ENCODE assay signal across 9 cellular contexts in the genomic region with DNA sequence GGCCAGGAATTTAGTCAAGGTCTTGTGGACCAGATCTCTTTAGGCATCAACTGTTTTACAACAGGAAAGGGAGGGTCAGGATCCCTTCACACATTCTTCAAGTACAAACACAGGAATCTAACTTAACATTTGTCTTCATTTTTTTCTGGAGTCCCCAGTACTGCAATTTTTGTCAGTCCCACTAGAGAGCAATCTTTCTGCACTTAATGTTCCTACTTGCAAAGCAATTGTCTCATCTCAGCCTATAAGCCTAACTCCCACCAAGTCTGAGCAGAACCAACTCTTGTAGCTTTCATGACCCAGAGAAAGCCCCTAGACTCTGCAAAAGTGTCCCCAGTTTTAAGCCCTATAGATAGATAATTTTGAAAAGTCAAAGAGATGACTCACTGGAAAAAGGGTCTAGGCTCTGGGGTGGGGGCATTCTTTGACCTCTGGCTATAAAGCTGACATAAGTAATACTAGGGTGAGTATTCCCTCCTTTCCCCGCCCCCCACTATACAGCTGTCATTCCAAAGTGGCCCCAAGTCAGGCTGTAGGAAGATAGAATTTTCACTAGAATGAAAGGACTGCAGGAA. TPM values are rescaled to one million over a fixed set of nuclear protein-coding genes. Genes with fewer than 3 reads are reported as not detected.
DNase-seq lines count a peak whose midpoint lies in the region; ATAC-seq and TF ChIP-seq lines count a peak whose summit lies in the region.
"Had no signal": no experiment of that assay in that cellular context is flagged by ENCODE, and none has a peak within 500 bp of the region (broad histone marks: within the 10 kb centered on the region; RNA-seq: fewer than 3 reads in every experiment).

No MANE protein-coding gene starts in this region.

- H2AFZ ChIP-seq in Loucy (ENCODE audit: low read length): peak overlapping the region; percentile 66

- no peak overlapping the region for H3K4me2 ChIP-seq in Loucy (ENCODE audit: low read depth, low read length, poor library complexity, severe bottlenecking)

- TF ChIP-seq CTCF in Loucy (conservative IDR thresholded peaks at IDR 0.05; ENCODE audit: low read length): peak; percentile 85

- intact Hi-C loops in activated CD4-positive, alpha-beta memory T cell treated with anti-CD3 and anti-CD28 coated beads for 36 hours (cut with micrococcal nuclease): loop anchor here (1.0 to 2.0 kb wide), 6 partner anchors 39 to 175 kb away; no protein-coding TSS in a partner anchor
- intact Hi-C loops in naive thymus-derived CD4-positive, alpha-beta T cell (cut with micrococcal nuclease): loop anchor here (1.0 to 5.0 kb wide), 13 partner anchors 23 to 891 kb away; a partner anchor contains a TSS

- H3K79me2 ChIP-seq in Loucy (ENCODE audit: insufficient read depth, low read length): peaks cover 30% of the 10 kb centered on the region

- H3K9me3 ChIP-seq in Loucy (ENCODE audit: insufficient read depth, low read depth, low read length): no peaks in the 10 kb centered on the region
- H3K9me3 ChIP-seq in naive thymus-derived CD4-positive, alpha-beta T cell (ENCODE audit: control insufficient read depth in 2 of 3, low read length in 3 of 3): no peaks in the 10 kb centered on the region

- POLR2A ChIA-PET in activated CD4-positive, alpha-beta memory T cell treated with anti-CD3 and anti-CD28 coated beads for 36 hours (lab: Charles Lee): interaction anchor here (3.4 kb wide), 1 partner anchor 104 kb away, joined by 11 read pairs; no protein-coding TSS in a partner anchor
- POLR2A ChIA-PET in activated CD4-positive, alpha-beta memory T cell treated with anti-CD3 and anti-CD28 coated beads, Interleukin-2, amount 10 ng/mL, durations not matched to agents 7 days and 5 days (lab: Charles Lee): interaction anchor here (3.1 kb wide), 1 partner anchor 103 kb away, joined by 21 read pairs; a partner anchor contains a TSS
- POLR2A ChIA-PET in naive thymus-derived CD4-positive, alpha-beta T cell (lab: Charles Lee): interaction anchor here (0.8 to 5.7 kb wide), 6 partner anchors 9 to 104 kb away, joined by 3 to 39 read pairs (median 4); a partner anchor contains a TSS

- H3K27me3 Mint-ChIP-seq in activated CD4-positive, alpha-beta memory T cell treated with anti-CD3 and anti-CD28 coated beads for 36 hours: no peaks in the 10 kb centered on the region
- peaks cover 4% of the 10 kb centered on the region for H3K27me3 Mint-ChIP-seq in activated CD4-positive, alpha-beta memory T cell treated with anti-CD3 and anti-CD28 coated beads, Interleukin-2, amount 10 ng/mL, durations not matched to agents 7 days and 5 days
- peaks cover 0 to 11% of the 10 kb centered on the region in 2 donors for H3K27me3 Mint-ChIP-seq in effector memory CD8-positive, alpha-beta T cell
- no peaks in the 10 kb centered on the region for H3K27me3 Mint-ChIP-seq in naive thymus-derived CD4-positive, alpha-beta T cell

- peaks cover 66% of the 10 kb centered on the region for H3K4me1 Mint-ChIP-seq in activated CD4-positive, alpha-beta memory T cell treated with anti-CD3 and anti-CD28 coated beads for 36 hours (ENCODE audit: low read depth)
- H3K4me1 Mint-ChIP-seq in activated CD4-positive, alpha-beta memory T cell treated with anti-CD3 and anti-CD28 coated beads, Interleukin-2, amount 10 ng/mL, durations not matched to agents 7 days and 5 days: peaks cover 40% of the 10 kb centered on the region
- H3K4me1 Mint-ChIP-seq in effector memory CD8-positive, alpha-beta T cell (ENCODE audit: low read depth in 2 of 2): peaks cover 30 to 32% of the 10 kb centered on the region in 2 donors
- H3K4me1 Mint-ChIP-seq in naive thymus-derived CD4-positive, alpha-beta T cell: peaks cover 41 to 84% (median 80%) of the 10 kb centered on the region in 7 donors

- no peaks in the 10 kb centered on the region for H3K9me2 ChIP-seq in Loucy (replicated peaks; ENCODE audit: low read depth, low read length)

- H3K27me3 ChIP-seq in Loucy (ENCODE audit: insufficient read depth, low read length, poor library complexity, severe bottlenecking): no peaks in the 10 kb centered on the region
- no peaks in the 10 kb centered on the region for H3K27me3 ChIP-seq in naive thymus-derived CD4-positive, alpha-beta T cell (ENCODE audit: control insufficient read depth in 2 of 2, insufficient read depth in 2 of 2, low read length in 2 of 2)

- H3K27ac Mint-ChIP-seq in activated CD4-positive, alpha-beta memory T cell treated with anti-CD3 and anti-CD28 coated beads for 36 hours: peak overlapping the region; percentile 65
- no peak overlapping the region for H3K27ac Mint-ChIP-seq in activated CD4-positive, alpha-beta memory T cell treated with anti-CD3 and anti-CD28 coated beads, Interleukin-2, amount 10 ng/mL, durations not matched to agents 7 days and 5 days
- peak overlapping the region in 1 of 2 donors; percentile 59 for H3K27ac Mint-ChIP-seq in effector memory CD8-positive, alpha-beta T cell
- peak overlapping the region; percentile 63 to 95 (median 95) for H3K27ac Mint-ChIP-seq in naive thymus-derived CD4-positive, alpha-beta T cell
- H3K27ac Mint-ChIP-seq: dendritic cell treated with granulocyte-macrophage colony-stimulating factor and Interleukin-4, amounts not matched to agents 40 ng/mL and 50 ng/mL, for 4 days had no signal

- peak; percentile 23 for ATAC-seq in effector memory CD8-positive, alpha-beta T cell (replicated peaks)
- peak; percentile 64 for ATAC-seq in naive thymus-derived CD4-positive, alpha-beta T cell
- ATAC-seq in GM18907 (IDR thresholded peaks at IDR 0.05; ENCODE audit: unreplicated experiment): no peak

- peaks cover 21% of the 10 kb centered on the region for H3K4me1 ChIP-seq in Loucy (ENCODE audit: insufficient read depth, low read length, poor library complexity, severe bottlenecking)
- H3K4me1 ChIP-seq in naive thymus-derived CD4-positive, alpha-beta T cell (ENCODE audit: control insufficient read depth in 2 of 2, insufficient read depth in 2 of 2, low read length in 2 of 2): peaks cover 17 to 55% of the 10 kb centered on the region in 2 donors

- H3K4me3 Mint-ChIP-seq in activated CD4-positive, alpha-beta memory T cell treated with anti-CD3 and anti-CD28 coated beads for 36 hours: no peak overlapping the region
- H3K4me3 Mint-ChIP-seq in activated CD4-positive, alpha-beta memory T cell treated with anti-CD3 and anti-CD28 coated beads, Interleukin-2, amount 10 ng/mL, durations not matched to agents 7 days and 5 days: no peak overlapping the region
- H3K4me3 Mint-ChIP-seq in effector memory CD8-positive, alpha-beta T cell: no peak overlapping the region
- peak overlapping the region in 9 of 10 donors; percentile 33 to 92 (median 67) for H3K4me3 Mint-ChIP-seq in naive thymus-derived CD4-positive, alpha-beta T cell
- H3K4me3 Mint-ChIP-seq: dendritic cell treated with granulocyte-macrophage colony-stimulating factor and Interleukin-4, amounts not matched to agents 40 ng/mL and 50 ng/mL, for 4 days had no signal

- H3K4me3 ChIP-seq in Loucy (ENCODE audit: low read length, poor library complexity, severe bottlenecking): no peak overlapping the region
- H3K4me3 ChIP-seq in naive thymus-derived CD4-positive, alpha-beta T cell (ENCODE audit: low read length): no peak overlapping the region

- CTCF ChIA-PET in activated CD4-positive, alpha-beta memory T cell treated with anti-CD3 and anti-CD28 coated beads for 36 hours (lab: Charles Lee): interaction anchor here (0.8 to 13.7 kb wide), 18 partner anchors 9 to 175 kb away, joined by 3 to 206 read pairs (median 6); a partner anchor contains a TSS
- CTCF ChIA-PET in activated CD4-positive, alpha-beta memory T cell treated with anti-CD3 and anti-CD28 coated beads, Interleukin-2, amount 10 ng/mL, durations not matched to agents 7 days and 5 days (lab: Charles Lee): interaction anchor here (0.6 to 3.5 kb wide), 19 partner anchors 11 to 174 kb away, joined by 3 to 36 read pairs (median 4); a partner anchor contains a TSS
- CTCF ChIA-PET in naive thymus-derived CD4-positive, alpha-beta T cell (lab: Charles Lee): interaction anchor here (0.6 to 11.4 kb wide), 18 partner anchors 11 to 253 kb away, joined by 3 to 241 read pairs (median 5); a partner anchor contains a TSS

- H3K9ac ChIP-seq in Loucy (ENCODE audit: low read depth, low read length, poor library complexity, severe bottlenecking): no peak overlapping the region

- H3K27ac ChIP-seq in naive thymus-derived CD4-positive, alpha-beta T cell (ENCODE audit: low read depth, low read length): peak overlapping the region; percentile 74

- H3K36me3 Mint-ChIP-seq in activated CD4-positive, alpha-beta memory T cell treated with anti-CD3 and anti-CD28 coated beads for 36 hours: peaks cover 11% of the 10 kb centered on the region
- peaks cover 13% of the 10 kb centered on the region for H3K36me3 Mint-ChIP-seq in activated CD4-positive, alpha-beta memory T cell treated with anti-CD3 and anti-CD28 coated beads, Interleukin-2, amount 10 ng/mL, durations not matched to agents 7 days and 5 days (ENCODE audit: low read depth)
- H3K36me3 Mint-ChIP-seq in effector memory CD8-positive, alpha-beta T cell (ENCODE audit: insufficient read depth): peaks cover 8% of the 10 kb centered on the region
- peaks cover 8 to 15% (median 13%) of the 10 kb centered on the region in 5 donors for H3K36me3 Mint-ChIP-seq in naive thymus-derived CD4-positive, alpha-beta T cell

- H3K9me3 Mint-ChIP-seq in activated CD4-positive, alpha-beta memory T cell treated with anti-CD3 and anti-CD28 coated beads for 36 hours: no peaks in the 10 kb centered on the region
- H3K9me3 Mint-ChIP-seq in activated CD4-positive, alpha-beta memory T cell treated with anti-CD3 and anti-CD28 coated beads, Interleukin-2, amount 10 ng/mL, durations not matched to agents 7 days and 5 days: no peaks in the 10 kb centered on the region
- H3K9me3 Mint-ChIP-seq in effector memory CD8-positive, alpha-beta T cell: no peaks in the 10 kb centered on the region
- no peaks in the 10 kb centered on the region for H3K9me3 Mint-ChIP-seq in naive thymus-derived CD4-positive, alpha-beta T cell
- H3K9me3 Mint-ChIP-seq: dendritic cell treated with granulocyte-macrophage colony-stimulating factor and Interleukin-4, amounts not matched to agents 40 ng/mL and 50 ng/mL, for 4 days had no signal

- H3K36me3 ChIP-seq in Loucy (ENCODE audit: insufficient read depth, low read length): peaks cover 13% of the 10 kb centered on the region; the same call in 1 of the 2 replicates
- peaks cover 0 to 16% (median 0%) of the 10 kb centered on the region in 3 experiments for H3K36me3 ChIP-seq in naive thymus-derived CD4-positive, alpha-beta T cell (ENCODE audit: control insufficient read depth in 2 of 3, insufficient read depth in 3 of 3, low read length in 3 of 3)

- H3F3A ChIP-seq in Loucy (ENCODE audit: low read depth): no peaks in the 10 kb centered on the region

- H4K20me1 ChIP-seq in Loucy (ENCODE audit: insufficient read depth, low read length, poor library complexity, severe bottlenecking): peaks cover 20% of the 10 kb centered on the region

- DNase-seq in activated CD4-positive, alpha-beta memory T cell treated with anti-CD3 and anti-CD28 coated beads for 36 hours: no peak
- DNase-seq in activated CD4-positive, alpha-beta memory T cell treated with anti-CD3 and anti-CD28 coated beads, Interleukin-2, amount 10 ng/mL, durations not matched to agents 7 days and 5 days: no peak
- DNase-seq in SHP77 treated with DMSO at 0.1 percent for 48 hours (lab: John Stamatoyannopoulos, UW) (peak; percentile 32), 8988T (no peak)
- peak; percentile 12 to 24 (median 18) for DNase-seq in effector memory CD8-positive, alpha-beta T cell
- DNase-seq in naive thymus-derived CD4-positive, alpha-beta T cell: peak in 7 of 9 donors; percentile 61 to 80 (median 69)

RNA-seq across cellular contexts. Expression of a gene that starts 1.9 kb away (rescaled TPM):
- 1 to 10 TPM; 5.5 to 5.7 TPM for total RNA-seq in activated CD4-positive, alpha-beta memory T cell treated with anti-CD3 and anti-CD28 coated beads for 36 hours
- total RNA-seq in activated CD4-positive, alpha-beta memory T cell treated with anti-CD3 and anti-CD28 coated beads, Interleukin-2, amount 10 ng/mL, durations not matched to agents 7 days and 5 days: 1 to 10 TPM; 7.7 to 7.8 TPM
- 10 to 100 TPM in 3 of 5 experiments, 1 to 10 TPM in 2; 5.8 to 12.9 (median 10.7) TPM for total RNA-seq in naive thymus-derived CD4-positive, alpha-beta T cell
- 1 to 10 TPM; 2.2 to 3.2 TPM for polyA plus RNA-seq in naive thymus-derived CD4-positive, alpha-beta T cell

RNA-seq across cellular contexts. Expression of a gene that starts 8.1 kb away (rescaled TPM):
- total RNA-seq in activated CD4-positive, alpha-beta memory T cell treated with anti-CD3 and anti-CD28 coated beads for 36 hours: not detected
- total RNA-seq in activated CD4-positive, alpha-beta memory T cell treated with anti-CD3 and anti-CD28 coated beads, Interleukin-2, amount 10 ng/mL, durations not matched to agents 7 days and 5 days: not detected
- total RNA-seq in naive thymus-derived CD4-positive, alpha-beta T cell: 1 to 10 TPM in 1 of 5 experiments, under 1 TPM in 3, not detected in 1; 0.49 to 1.1 (median 0.74) TPM
- not detected for polyA plus RNA-seq in naive thymus-derived CD4-positive, alpha-beta T cell

RNA-seq across cellular contexts. Expression of a gene that starts 41.7 kb away (rescaled TPM):
- under 1 TPM; 0.61 to 0.97 TPM for total RNA-seq in activated CD4-positive, alpha-beta memory T cell treated with anti-CD3 and anti-CD28 coated beads for 36 hours
- total RNA-seq in activated CD4-positive, alpha-beta memory T cell treated with anti-CD3 and anti-CD28 coated beads, Interleukin-2, amount 10 ng/mL, durations not matched to agents 7 days and 5 days: under 1 TPM; 0.28 to 0.65 TPM
- total RNA-seq in naive thymus-derived CD4-positive, alpha-beta T cell: 1 to 10 TPM; 1.3 to 2.3 (median 1.9) TPM
- polyA plus RNA-seq in naive thymus-derived CD4-positive, alpha-beta T cell: under 1 TPM; 0.56 to 0.68 TPM

RNA-seq across cellular contexts. Expression of a gene that starts 50.8 kb away (rescaled TPM):
- total RNA-seq in activated CD4-positive, alpha-beta memory T cell treated with anti-CD3 and anti-CD28 coated beads for 36 hours: under 1 TPM; 0.26 to 0.46 TPM
- under 1 TPM; 0.28 to 0.53 TPM for total RNA-seq in activated CD4-positive, alpha-beta memory T cell treated with anti-CD3 and anti-CD28 coated beads, Interleukin-2, amount 10 ng/mL, durations not matched to agents 7 days and 5 days
- total RNA-seq in naive thymus-derived CD4-positive, alpha-beta T cell: 1 to 10 TPM in 3 of 5 experiments, under 1 TPM in 2; 0.44 to 2.0 (median 1.2) TPM
- polyA plus RNA-seq in naive thymus-derived CD4-positive, alpha-beta T cell: under 1 TPM; 0.19 to 0.22 TPM

Comparison
In these comparisons a context has a peak if more than half of its experiments do, and no peak if none do; other contexts are left out.
1. DNase-seq: peak in SHP77 treated with DMSO at 0.1 percent for 48 hours (single experiment), effector memory CD8-positive, alpha-beta T cell (3 of 3) and naive thymus-derived CD4-positive, alpha-beta T cell (7 of 9); none in activated CD4-positive, alpha-beta memory T cell treated with anti-CD3 and anti-CD28 coated beads for 36 hours (single experiment), activated CD4-positive, alpha-beta memory T cell treated with anti-CD3 and anti-CD28 coated beads, Interleukin-2, amount 10 ng/mL, durations not matched to agents 7 days and 5 days (single experiment) and 8988T (single experiment).
2. H3K4me3 Mint-ChIP-seq: peak in naive thymus-derived CD4-positive, alpha-beta T cell (9 of 10); none in activated CD4-positive, alpha-beta memory T cell treated with anti-CD3 and anti-CD28 coated beads for 36 hours (single experiment), activated CD4-positive, alpha-beta memory T cell treated with anti-CD3 and anti-CD28 coated beads, Interleukin-2, amount 10 ng/mL, durations not matched to agents 7 days and 5 days (single experiment) and effector memory CD8-positive, alpha-beta T cell (0 of 2).